In the genomic region with DNA sequence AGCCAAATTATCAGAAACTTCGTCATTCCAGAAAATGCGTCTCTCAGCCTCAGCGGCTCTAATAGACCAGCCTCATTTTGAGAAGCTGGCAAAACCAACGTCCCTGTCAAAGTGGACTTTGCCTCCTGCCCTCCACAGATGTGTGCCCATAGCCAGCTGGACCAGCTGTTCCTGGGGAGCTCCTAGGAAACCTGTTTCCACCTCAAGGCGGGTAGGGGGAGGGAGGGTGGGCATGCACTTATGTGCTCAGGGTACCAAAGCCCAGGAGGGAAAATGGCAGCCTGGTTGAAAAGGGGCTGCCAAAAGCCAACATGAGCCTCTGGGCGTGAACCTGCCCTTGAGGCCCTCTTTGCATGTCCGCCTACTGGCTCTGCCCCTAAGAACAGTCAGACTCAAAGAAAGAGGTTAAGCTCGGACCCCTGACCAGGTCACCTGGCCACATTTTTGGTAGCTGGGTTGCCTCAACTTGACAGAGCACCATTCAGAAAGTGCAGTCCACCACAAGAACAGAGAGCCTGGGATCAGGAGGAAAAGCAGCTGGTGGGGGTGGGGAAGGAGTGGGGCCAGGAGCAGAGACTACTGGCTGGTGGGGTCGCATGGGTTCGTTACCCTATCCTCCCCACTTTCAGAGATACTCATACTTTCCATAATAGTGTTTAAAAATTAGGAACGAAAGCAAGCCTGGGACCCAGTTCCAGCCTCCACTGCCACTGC, we compare ENCODE assay signal across 13 cellular contexts. TPM values are rescaled to one million over a fixed set of nuclear protein-coding genes. Genes with fewer than 3 reads are reported as not detected.
DNase-seq lines count a peak whose midpoint lies in the region; ATAC-seq and TF ChIP-seq lines count a peak whose summit lies in the region.
"Had no signal": no experiment of that assay in that cellular context is flagged by ENCODE, and none has a peak within 500 bp of the region (broad histone marks: within the 10 kb centered on the region; RNA-seq: fewer than 3 reads in every experiment).

No MANE protein-coding gene starts in this region.

- intact Hi-C loops in Calu3 (cut with micrococcal nuclease; ENCODE audit: unreplicated experiment): loop anchor here (5.0 kb wide), 1 partner anchor 37 kb away; the partner anchor contains the start of gene TRAF3IP1
- intact Hi-C loops in breast epithelium (cut with DNase I; ENCODE audit: low total_unique reads): no loop called here
- intact Hi-C loops in left lung (cut with DNase I): no loop called here
- intact Hi-C loops in naive thymus-derived CD4-positive, alpha-beta T cell (cut with micrococcal nuclease): loop anchor here (5.0 to 10.0 kb wide), 3 partner anchors 318 to 1740 kb away; partner anchors contain the start of genes NDUFA10 (in 1 of the 2) and UBE2F (in 1 of the 2)

- POLR2A ChIA-PET in naive thymus-derived CD4-positive, alpha-beta T cell (lab: Charles Lee): no interaction called here

- no peaks in the 10 kb centered on the region for H3K27me3 Mint-ChIP-seq in Calu3 (ENCODE audit: unreplicated experiment)
- peaks cover 0 to 2% (median 0%) of the 10 kb centered on the region in 5 donors for H3K27me3 Mint-ChIP-seq in naive thymus-derived CD4-positive, alpha-beta T cell

- H3K9me3 Mint-ChIP-seq in Calu3 (ENCODE audit: low read depth, unreplicated experiment): no peaks in the 10 kb centered on the region
- peaks cover 0 to 2% (median 0%) of the 10 kb centered on the region in 11 donors for H3K9me3 Mint-ChIP-seq in naive thymus-derived CD4-positive, alpha-beta T cell
- H3K9me3 Mint-ChIP-seq: CD8-positive, alpha-beta T cell; dendritic cell treated with granulocyte-macrophage colony-stimulating factor and Interleukin-4, amounts not matched to agents 40 ng/mL and 50 ng/mL, for 4 days had no signal

- peak overlapping the region; percentile 90 for H3K4me3 Mint-ChIP-seq in Calu3 (ENCODE audit: low read depth, unreplicated experiment)
- H3K4me3 Mint-ChIP-seq in naive thymus-derived CD4-positive, alpha-beta T cell: peak overlapping the region in 1 of 10 donors; percentile 26
- H3K4me3 Mint-ChIP-seq: CD8-positive, alpha-beta T cell; dendritic cell treated with granulocyte-macrophage colony-stimulating factor and Interleukin-4, amounts not matched to agents 40 ng/mL and 50 ng/mL, for 4 days had no signal

- no peaks in the 10 kb centered on the region for H3K36me3 ChIP-seq in breast epithelium
- no peaks in the 10 kb centered on the region for H3K36me3 ChIP-seq in left lung
- H3K36me3 ChIP-seq in naive thymus-derived CD4-positive, alpha-beta T cell (ENCODE audit: control insufficient read depth in 2 of 3, insufficient read depth in 3 of 3, low read length in 3 of 3): no peaks in the 10 kb centered on the region

- no peak for DNase-seq in Calu3
- DNase-seq in breast epithelium (ENCODE audit: low spot score in 2 of 2): no peak
- no peak for DNase-seq in left lung
- DNase-seq in activated T-cell treated with anti-CD3 and anti-CD28 coated beads, Interleukin-2, amount 50 U/mL, for 1 hour: no peak
- no peak for DNase-seq in NCI-H774 (lab: John Stamatoyannopoulos, UW)
- no peak for DNase-seq in naive thymus-derived CD4-positive, alpha-beta T cell
- DNase-seq: activated CD4-positive, CD25-positive, alpha-beta regulatory T cell; CD8-positive, alpha-beta T cell; RPMI8226; stimulated activated CD8-positive, alpha-beta memory T cell treated with anti-CD3 and anti-CD28 coated beads, Interleukin-4, amount 100 ng/mL, for 48 hours had no signal

- peaks cover 19 to 29% of the 10 kb centered on the region in 2 donors for H3K4me1 ChIP-seq in breast epithelium
- peaks cover 35 to 69% of the 10 kb centered on the region in 2 donors for H3K4me1 ChIP-seq in left lung
- H3K4me1 ChIP-seq in naive thymus-derived CD4-positive, alpha-beta T cell (ENCODE audit: control insufficient read depth in 2 of 2, insufficient read depth in 2 of 2, low read length in 2 of 2): peaks cover 16 to 21% of the 10 kb centered on the region in 2 donors

- ATAC-seq in left lung (no peak), GM18505 (IDR thresholded peaks at IDR 0.05; ENCODE audit: unreplicated experiment) (no peak)
- no peak for ATAC-seq in naive thymus-derived CD4-positive, alpha-beta T cell
- ATAC-seq: CD8-positive, alpha-beta T cell had no signal

- TF ChIP-seq CTCF in Calu3 (IDR thresholded peaks at IDR 0.05; ENCODE audit: unreplicated experiment) (no peak), breast epithelium (IDR thresholded peaks at IDR 0.05) (no peak), left lung (IDR thresholded peaks at IDR 0.05) (no peak)

- no peaks in the 10 kb centered on the region for H3K27me3 ChIP-seq in breast epithelium
- H3K27me3 ChIP-seq in left lung: no peaks in the 10 kb centered on the region
- H3K27me3 ChIP-seq in naive thymus-derived CD4-positive, alpha-beta T cell (ENCODE audit: control insufficient read depth in 2 of 2, insufficient read depth in 2 of 2, low read length in 2 of 2): no peaks in the 10 kb centered on the region

- CTCF ChIA-PET in Calu3 (lab: Charles Lee): interaction anchor here (1.8 kb wide), 1 partner anchor 16 kb away, joined by 4 read pairs; no protein-coding TSS in a partner anchor
- CTCF ChIA-PET in naive thymus-derived CD4-positive, alpha-beta T cell (lab: Charles Lee): no interaction called here

- peaks cover 61% of the 10 kb centered on the region for H3K4me1 Mint-ChIP-seq in Calu3 (ENCODE audit: low read depth, unreplicated experiment)
- peaks cover 29 to 81% (median 60%) of the 10 kb centered on the region in 7 donors for H3K4me1 Mint-ChIP-seq in naive thymus-derived CD4-positive, alpha-beta T cell

- H3K4me3 ChIP-seq in breast epithelium (peak overlapping the region in 2 of 3 donors; percentile 28 to 55), left lung (no peak overlapping the region), skin epidermis (peak overlapping the region in 1 of 7 experiments; percentile 93)
- no peak overlapping the region for H3K4me3 ChIP-seq in naive thymus-derived CD4-positive, alpha-beta T cell (ENCODE audit: low read length)

- peak overlapping the region; percentile 97 for H3K27ac Mint-ChIP-seq in Calu3 (ENCODE audit: unreplicated experiment)
- peak overlapping the region in 1 of 9 donors; percentile 21 for H3K27ac Mint-ChIP-seq in naive thymus-derived CD4-positive, alpha-beta T cell
- H3K27ac Mint-ChIP-seq: CD8-positive, alpha-beta T cell; dendritic cell treated with granulocyte-macrophage colony-stimulating factor and Interleukin-4, amounts not matched to agents 40 ng/mL and 50 ng/mL, for 4 days had no signal

- H3K27ac ChIP-seq in breast epithelium (peak overlapping the region; percentile 97 to 99), left lung (peak overlapping the region; percentile 87 to 93), skin epidermis (peak overlapping the region in 19 of 21 experiments; percentile 37 to 100 (median 87))
- H3K27ac ChIP-seq in naive thymus-derived CD4-positive, alpha-beta T cell (ENCODE audit: low read depth, low read length): no peak overlapping the region

- TF ChIP-seq POLR2A in breast epithelium (IDR thresholded peaks at IDR 0.05): no peak
- TF ChIP-seq POLR2A in GM18505 (IDR thresholded peaks at IDR 0.05; ENCODE audit: borderline replicate concordance, extremely low read depth, insufficient read depth, insufficient read length): no peak

- H3K9me3 ChIP-seq in breast epithelium: no peaks in the 10 kb centered on the region
- no peaks in the 10 kb centered on the region for H3K9me3 ChIP-seq in left lung
- H3K9me3 ChIP-seq in naive thymus-derived CD4-positive, alpha-beta T cell (ENCODE audit: control insufficient read depth in 2 of 3, low read length in 3 of 3): no peaks in the 10 kb centered on the region

- peaks cover 47% of the 10 kb centered on the region for H3K36me3 Mint-ChIP-seq in Calu3 (ENCODE audit: insufficient read depth, unreplicated experiment)
- H3K36me3 Mint-ChIP-seq in naive thymus-derived CD4-positive, alpha-beta T cell: no peaks in the 10 kb centered on the region

- no TSS peak for BruUV-seq in Calu3 (replicated peaks; lab: Mats Ljungman, UMichigan)

RNA-seq across cellular contexts. Expression of gene PER2, which starts 3.5 kb away (rescaled TPM):
- 14.0 and 14.8 TPM in 2 replicates for total RNA-seq in Calu3 (2022)
- total RNA-seq in breast epithelium: 10 to 100 TPM; 14.1 to 29.7 (median 16.1) TPM
- 10 to 100 TPM in 1 of 2 donors, 1 to 10 TPM in 1; 7.7 to 14.2 TPM for total RNA-seq in left lung
- total RNA-seq in naive thymus-derived CD4-positive, alpha-beta T cell: 10 to 100 TPM; 13.5 to 28.6 (median 14.3) TPM
- 10 to 100 TPM in 1 of 2 donors, 1 to 10 TPM in 1; 7.0 to 10.1 TPM for polyA plus RNA-seq in naive thymus-derived CD4-positive, alpha-beta T cell

RNA-seq across cellular contexts. Expression of gene TRAF3IP1, which starts 35.4 kb away (rescaled TPM):
- total RNA-seq in Calu3 (2022): 18.6 and 21.2 TPM in 2 replicates
- 10 to 100 TPM; 12.1 to 20.6 (median 15.7) TPM for total RNA-seq in breast epithelium
- 10 to 100 TPM; 11.6 to 21.2 TPM for total RNA-seq in left lung
- 10 to 100 TPM in 2 of 5 experiments, 1 to 10 TPM in 3; 6.2 to 13.3 (median 9.4) TPM for total RNA-seq in naive thymus-derived CD4-positive, alpha-beta T cell
- polyA plus RNA-seq in naive thymus-derived CD4-positive, alpha-beta T cell: 1 to 10 TPM; 4.3 to 5.7 TPM

RNA-seq across cellular contexts. Expression of gene HES6, which starts 45.1 kb away (rescaled TPM):
- total RNA-seq in Calu3 (2022) (5.9 and 8.0 TPM in 2 replicates), breast epithelium (1 to 10 TPM; 4.0 to 5.6 (median 4.7) TPM), left lung (1 to 10 TPM; 7.6 to 8.8 TPM)
- 1 to 10 TPM in 4 of 5 experiments, under 1 TPM in 1; 0.73 to 2.7 (median 2.4) TPM for total RNA-seq in naive thymus-derived CD4-positive, alpha-beta T cell
- polyA plus RNA-seq in naive thymus-derived CD4-positive, alpha-beta T cell: 1 to 10 TPM in 1 of 2 donors, under 1 TPM in 1; 0.61 to 1.3 TPM

Comparison
In these comparisons a context has a peak if more than half of its experiments do, and no peak if none do; other contexts are left out.
1. H3K4me3 ChIP-seq: peak in breast epithelium (2 of 3); none in left lung (0 of 2) and naive thymus-derived CD4-positive, alpha-beta T cell (single experiment).
2. intact Hi-C loops: an anchor here in Calu3 (5.0 kb wide) and naive thymus-derived CD4-positive, alpha-beta T cell (5.0 to 10.0 kb wide); none called in breast epithelium and left lung.